Comparison of ENCODE assay signal across 8 cellular contexts in the genomic region with DNA sequence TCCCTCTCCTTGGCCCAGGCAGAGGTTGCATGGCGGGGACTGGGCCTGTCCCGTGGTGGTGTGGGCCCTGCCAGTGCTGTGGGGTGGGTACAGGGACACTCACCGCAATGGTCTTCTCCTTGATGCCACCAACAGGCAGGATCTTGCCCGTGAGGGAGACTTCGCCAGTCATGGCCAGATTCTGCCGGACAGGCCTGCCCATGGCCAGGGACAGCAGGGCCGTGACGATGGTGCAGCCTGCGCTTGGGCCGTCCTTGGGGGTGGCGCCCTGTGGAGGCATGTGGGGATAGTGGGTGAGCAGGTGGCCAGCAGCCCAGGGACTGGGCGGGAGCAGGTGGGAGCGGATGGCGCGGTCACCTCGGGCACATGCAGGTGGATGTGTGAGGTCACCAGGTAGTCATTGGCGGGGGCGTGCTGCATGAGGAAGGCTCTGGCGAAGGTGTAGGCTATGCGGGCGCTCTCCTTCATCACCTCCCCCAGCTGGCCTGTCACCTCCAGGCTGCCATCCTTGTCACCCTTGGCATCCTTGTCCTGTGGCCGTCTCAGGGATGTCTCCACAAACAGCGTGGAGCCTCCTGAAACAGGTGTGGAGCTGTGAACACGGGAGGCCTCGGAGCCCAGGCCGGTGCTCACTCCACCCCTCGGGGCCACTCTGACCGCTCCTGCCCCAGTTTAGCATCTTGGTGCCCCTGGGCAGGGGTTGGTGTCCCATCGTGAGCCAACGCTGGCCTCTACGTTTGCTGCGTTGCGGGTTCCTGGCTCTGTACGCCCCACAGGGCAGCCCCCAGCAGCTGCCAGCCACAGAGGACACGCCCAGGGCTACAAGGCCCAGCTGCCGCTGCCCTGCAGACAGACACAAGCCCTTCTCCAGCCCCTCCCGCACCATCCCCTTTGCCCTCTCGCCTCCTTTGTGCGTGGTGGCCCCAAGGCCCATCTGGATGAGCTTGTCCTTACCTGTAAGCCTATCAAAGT. TPM values are rescaled to one million over a fixed set of nuclear protein-coding genes. Genes with fewer than 3 reads are reported as not detected.
DNase-seq lines count a peak whose midpoint lies in the region; ATAC-seq and TF ChIP-seq lines count a peak whose summit lies in the region.

No MANE protein-coding gene starts in this region.

- TF ChIP-seq CTCF in cardiac muscle cell (IDR thresholded peaks at IDR 0.05; ENCODE audit: low read depth, low read length), result no peak

- no peaks in the 10 kb centered on the region for H3K4me1 ChIP-seq in cardiac muscle cell (ENCODE audit: low read depth)
- peaks cover 5% of the 10 kb centered on the region for H3K4me1 ChIP-seq in effector memory CD4-positive, alpha-beta T cell (ENCODE audit: control insufficient read depth, insufficient read depth, low read length, poor library complexity, severe bottlenecking)

- ATAC-seq in Right ventricle myocardium superior (ENCODE audit: poor library complexity), result no peak
- ATAC-seq in GM19023 (IDR thresholded peaks at IDR 0.05; ENCODE audit: unreplicated experiment), result no peak
- ATAC-seq in GM21390 (IDR thresholded peaks at IDR 0.05; ENCODE audit: unreplicated experiment), result no peak
- no peak for ATAC-seq in HG03196 (IDR thresholded peaks at IDR 0.05; ENCODE audit: unreplicated experiment)

- intact Hi-C loops in Right ventricle myocardium superior (cut with DNase I), result no loop called here

- H3K4me1 Mint-ChIP-seq in stimulated activated naive CD8-positive, alpha-beta T cell treated with anti-CD3 and anti-CD28 coated beads, Interleukin-15, Interleukin-2, amounts not matched to agents 100 ng/mL and 50 ng/mL, for 24 hours (ENCODE audit: low read depth), result peaks cover 34% of the 10 kb centered on the region

- peak overlapping the region; percentile 97 for H3K27ac Mint-ChIP-seq in stimulated activated naive CD8-positive, alpha-beta T cell treated with anti-CD3 and anti-CD28 coated beads, Interleukin-15, Interleukin-2, amounts not matched to agents 100 ng/mL and 50 ng/mL, for 24 hours

- no peak overlapping the region for H3K4me3 ChIP-seq in cardiac muscle cell
- no peak overlapping the region for H3K4me3 ChIP-seq in effector memory CD4-positive, alpha-beta T cell (ENCODE audit: insufficient read depth, low read depth, low read length, poor library complexity, severe bottlenecking)

- peaks cover 44% of the 10 kb centered on the region for H3K36me3 Mint-ChIP-seq in stimulated activated naive CD8-positive, alpha-beta T cell treated with anti-CD3 and anti-CD28 coated beads, Interleukin-15, Interleukin-2, amounts not matched to agents 100 ng/mL and 50 ng/mL, for 24 hours (ENCODE audit: low read depth)

- H3K4me3 Mint-ChIP-seq in stimulated activated naive CD8-positive, alpha-beta T cell treated with anti-CD3 and anti-CD28 coated beads, Interleukin-15, Interleukin-2, amounts not matched to agents 100 ng/mL and 50 ng/mL, for 24 hours, result peak overlapping the region; percentile 96

- H3K9me3 ChIP-seq in cardiac muscle cell (ENCODE audit: low read depth), result no peaks in the 10 kb centered on the region
- H3K9me3 ChIP-seq in effector memory CD4-positive, alpha-beta T cell (ENCODE audit: control insufficient read depth, low read length), result no peaks in the 10 kb centered on the region

- no peaks in the 10 kb centered on the region for H3K27me3 ChIP-seq in cardiac muscle cell
- H3K27me3 ChIP-seq in effector memory CD4-positive, alpha-beta T cell (replicated peaks; ENCODE audit: control insufficient read depth, insufficient read depth, low read length, poor library complexity, severe bottlenecking), result no peaks in the 10 kb centered on the region

- no peaks in the 10 kb centered on the region for H3K9me3 Mint-ChIP-seq in stimulated activated naive CD8-positive, alpha-beta T cell treated with anti-CD3 and anti-CD28 coated beads, Interleukin-15, Interleukin-2, amounts not matched to agents 100 ng/mL and 50 ng/mL, for 24 hours

- peak overlapping the region; percentile 4 for H3K27ac ChIP-seq in cardiac muscle cell
- H3K27ac ChIP-seq in effector memory CD4-positive, alpha-beta T cell (ENCODE audit: insufficient read depth, low read length, poor library complexity, severe bottlenecking), result peak overlapping the region; percentile 2

- no peaks in the 10 kb centered on the region for H3K27me3 Mint-ChIP-seq in stimulated activated naive CD8-positive, alpha-beta T cell treated with anti-CD3 and anti-CD28 coated beads, Interleukin-15, Interleukin-2, amounts not matched to agents 100 ng/mL and 50 ng/mL, for 24 hours

- peaks cover 37% of the 10 kb centered on the region for H3K36me3 ChIP-seq in cardiac muscle cell
- H3K36me3 ChIP-seq in effector memory CD4-positive, alpha-beta T cell (ENCODE audit: control insufficient read depth, insufficient read depth, low read length), result peaks cover 61% of the 10 kb centered on the region

- no peak for DNase-seq in cardiac muscle cell (ENCODE audit: low read depth in 1 of 2, low spot score in 1 of 2)
- no peak for DNase-seq in Right ventricle myocardium superior
- peak; percentile 17 for DNase-seq in OCI-M1 (lab: John Stamatoyannopoulos, UW)
- DNase-seq in effector memory CD4-positive, alpha-beta T cell, result no peak

RNA-seq across cellular contexts. Expression of a gene that starts 3.4 kb away (rescaled TPM):
- 829 and 1,053 TPM in 2 replicates for total RNA-seq in cardiac muscle cell
- 982 and 1,206 TPM in 2 replicates for polyA plus RNA-seq in cardiac muscle cell
- total RNA-seq in Right ventricle myocardium superior, result 367 TPM

RNA-seq across cellular contexts. Expression of a gene that starts 12.7 kb away (rescaled TPM):
- total RNA-seq in cardiac muscle cell (62.5 and 80.5 TPM in 2 replicates), Right ventricle myocardium superior (3.5 TPM)
- 60.1 and 61.9 TPM in 2 replicates for polyA plus RNA-seq in cardiac muscle cell

RNA-seq across cellular contexts. Expression of a gene that starts 13.2 kb away (rescaled TPM):
- 59.1 and 90.7 TPM in 2 replicates for total RNA-seq in cardiac muscle cell
- 134 and 173 TPM in 2 replicates for polyA plus RNA-seq in cardiac muscle cell
- 165 TPM for total RNA-seq in Right ventricle myocardium superior

RNA-seq across cellular contexts. Expression of a gene that starts 26.5 kb away (rescaled TPM):
- total RNA-seq in cardiac muscle cell (125 and 151 TPM in 2 replicates), Right ventricle myocardium superior (98.8 TPM)
- polyA plus RNA-seq in cardiac muscle cell, result 110 TPM in 2 replicates

RNA-seq across cellular contexts. Expression of a gene that starts 27.0 kb away (rescaled TPM):
- total RNA-seq in cardiac muscle cell (0.11 TPM in 1 of 2 replicates, not detected in the other), Right ventricle myocardium superior (not detected)
- polyA plus RNA-seq in cardiac muscle cell, result not detected in 2 replicates

Comparison
In these comparisons a context has a peak if more than half of its experiments do, and no peak if none do; other contexts are left out.
1. RNA of a gene that starts 12.7 kb away (total RNA-seq): 62.5 to 80.5 TPM in cardiac muscle cell; 3.5 TPM in Right ventricle myocardium superior (single experiment); every median in the first group is over 10 times any median in the second.